ENCODE assay signal across 8 cellular contexts in genomic region chr7:42869131-42870020, GRCh38. TPM values are rescaled to one million over a fixed set of nuclear protein-coding genes. Genes with fewer than 3 reads are reported as not detected.
DNase-seq lines count a peak whose midpoint lies in the region; ATAC-seq, FAIRE-seq and TF ChIP-seq lines count a peak whose summit lies in the region.

No MANE protein-coding gene starts in this region.

- peaks cover 0 to 4% of the 10 kb centered on the region in 2 donors for H3K9me3 ChIP-seq in ovary

- H3K4me1 ChIP-seq in ovary (ENCODE audit: insufficient read depth) (no peaks in the 10 kb centered on the region), foreskin keratinocyte (no peaks in the 10 kb centered on the region)

- DNase-seq in HFF-Myc (ENCODE audit: extremely low read depth, low read depth) (peak; percentile 30), OCI-M1 (lab: John Stamatoyannopoulos, UW) (peak; percentile 32), anterior cingulate cortex (lab: John Stamatoyannopoulos, UW) (no peak), ovary (no peak), foreskin keratinocyte (no peak), cerebellar cortex (ENCODE audit: low spot score) (no peak)

- TF ChIP-seq CTCF in HFF-Myc (IDR thresholded peaks at IDR 0.05; ENCODE audit: low read depth, low read length, missing control alignments) (no peak), ovary (IDR thresholded peaks at IDR 0.05) (no peak), foreskin keratinocyte (conservative IDR thresholded peaks at IDR 0.05) (no peak)

- H3K36me3 ChIP-seq in ovary = no peaks in the 10 kb centered on the region

- TF ChIP-seq EP300 in ovary (IDR thresholded peaks at IDR 0.05) = no peak

- no peak for TF ChIP-seq POLR2A in ovary (IDR thresholded peaks at IDR 0.05)

- peak; percentile 94 for FAIRE-seq in islet of Langerhans (lab: Jason Lieb, UNC)

- 78 to 79% (median 78%) methylated on average over 7 of the region's 7 CpGs for WGBS in ovary, 3 donors

- H3K27me3 ChIP-seq in ovary = no peaks in the 10 kb centered on the region
- no peaks in the 10 kb centered on the region for H3K27me3 ChIP-seq in foreskin keratinocyte

- intact Hi-C loops in ovary (cut with DNase I) = no loop called here

- ATAC-seq in GM18511 (IDR thresholded peaks at IDR 0.05; ENCODE audit: unreplicated experiment) (peak; percentile 98), foreskin keratinocyte (no peak)

- no peak overlapping the region for H3K4me3 ChIP-seq in HFF-Myc (replicated peaks; ENCODE audit: low read depth, low read length)
- no peak overlapping the region for H3K4me3 ChIP-seq in ovary

- no peak overlapping the region for H3K27ac ChIP-seq in ovary
- no peak overlapping the region for H3K27ac ChIP-seq in foreskin keratinocyte

RNA-seq across cellular contexts. Expression of gene C7orf25, which starts 42.5 kb away (rescaled TPM):
- 10 to 100 TPM in 1 of 7 donors, 1 to 10 TPM in 6; 5.9 to 11.2 (median 7.9) TPM for total RNA-seq in ovary
- 1 to 10 TPM; 2.4 to 6.2 TPM for polyA plus RNA-seq in ovary
- total RNA-seq in foreskin keratinocyte = 3.4 and 4.3 TPM in 2 replicates
- 1.0 and 1.1 TPM in 2 replicates for polyA plus RNA-seq in foreskin keratinocyte

Comparison
In these comparisons a context has a peak if more than half of its experiments do, and no peak if none do; other contexts are left out.
1. DNase-seq: peak in HFF-Myc (single experiment) and OCI-M1 (single experiment); none in anterior cingulate cortex (0 of 58), ovary (0 of 5), foreskin keratinocyte (0 of 2) and cerebellar cortex (single experiment).